ENCODE assay signal across 8 cellular contexts in genomic region chr1:9874959-9875635, GRCh38. TPM values are rescaled to one million over a fixed set of nuclear protein-coding genes. Genes with fewer than 3 reads are reported as not detected.
DNase-seq lines count a peak whose midpoint lies in the region; TF ChIP-seq lines count a peak whose summit lies in the region.

No MANE protein-coding gene starts in this region.

- H3K9me3 Mint-ChIP-seq in HFFc6, result no peaks in the 10 kb centered on the region

- WGBS in lower leg skin, 2 donors, result 24 to 33% methylated on average over 25 of the region's 25 CpGs

- H3K27me3 ChIP-seq in duodenal mucosa (ENCODE audit: control insufficient read depth in 1 of 2, insufficient read depth in 2 of 2, low read length in 2 of 2), result no peaks in the 10 kb centered on the region

- intact Hi-C loops in lower leg skin (cut with DNase I; ENCODE audit: low total_unique reads), result no loop called here

- peaks cover 14% of the 10 kb centered on the region for H3K4me1 Mint-ChIP-seq in HFFc6 (ENCODE audit: low read depth)

- H3K4me3 ChIP-seq in duodenal mucosa (ENCODE audit: low read depth in 1 of 2, low read length in 2 of 2) (peak overlapping the region; percentile 8 to 51), lower leg skin (ENCODE audit: low read depth, poor library complexity, severe bottlenecking) (no peak overlapping the region)

- peak overlapping the region; percentile 39; the same call in 1 of the 2 replicates for H3K27ac Mint-ChIP-seq in HFFc6

- no peak overlapping the region for H3K27ac ChIP-seq in duodenal mucosa (ENCODE audit: low read depth, low read length)

- no peaks in the 10 kb centered on the region for H3K9me3 ChIP-seq in duodenal mucosa (ENCODE audit: control insufficient read depth in 1 of 2, low read length in 2 of 2)

- TF ChIP-seq CTCF in HFFc6 (IDR thresholded peaks at IDR 0.05), result peak; percentile 99
- peak in 1 of 3 donors; percentile 78 for TF ChIP-seq CTCF in lower leg skin (IDR thresholded peaks at IDR 0.05)

- H3K9ac ChIP-seq in duodenal mucosa (ENCODE audit: low read depth in 1 of 2, low read length in 2 of 2), result peak overlapping the region; percentile 52 to 59

- H3K36me3 ChIP-seq in duodenal mucosa (ENCODE audit: control insufficient read depth in 1 of 2, insufficient read depth in 2 of 2, low read length in 2 of 2), result peaks cover 0 to 7% of the 10 kb centered on the region in 2 donors

- no peak for TF ChIP-seq POLR2A in lower leg skin (IDR thresholded peaks at IDR 0.05)

- H3K4me1 ChIP-seq in duodenal mucosa (ENCODE audit: control insufficient read depth in 1 of 2, insufficient read depth in 2 of 2, low read length in 2 of 2), result peaks cover 40 to 45% of the 10 kb centered on the region in 2 donors

- H3K36me3 Mint-ChIP-seq in HFFc6 (ENCODE audit: low read depth), result no peaks in the 10 kb centered on the region

- DNase-seq in COLO668 (lab: John Stamatoyannopoulos, UW; ENCODE audit: unreplicated experiment), result peak; percentile 83
- peak; percentile 41 for DNase-seq in HFFc6
- DNase-seq in NCI-H510A treated with DMSO at 0.1 percent for 48 hours (lab: John Stamatoyannopoulos, UW), result peak; percentile 98
- peak; percentile 65 to 66 for DNase-seq in activated CD4-positive, alpha-beta T cell treated with anti-CD3 and anti-CD28 coated beads, Interleukin-2, amount 50 U/mL, for 4 hours
- peak; percentile 55 to 92 for DNase-seq in lower leg skin (ENCODE audit: low spot score in 2 of 2)
- peak; percentile 44 to 52 (median 48) for DNase-seq in stimulated activated CD4-positive, alpha-beta T cell treated with anti-CD3 and anti-CD28 coated beads, TNF-alpha, amount 100 ng/mL, for 4 hours (ENCODE audit: low read depth in 3 of 3)
- DNase-seq in cortex of kidney (lab: John Stamatoyannopoulos, UW), result no peak

- peaks cover 1% of the 10 kb centered on the region; the same call in 1 of the 2 replicates for H3K27me3 Mint-ChIP-seq in HFFc6 (ENCODE audit: insufficient read depth)

- peak overlapping the region; percentile 35; the same call in 1 of the 2 replicates for H3K4me3 Mint-ChIP-seq in HFFc6

RNA-seq across cellular contexts. Expression of gene CTNNBIP1, which starts 35.0 kb away (rescaled TPM):
- total RNA-seq in HFFc6 (2021; fragmentation: NEBNext Ultra II Directional; extraction: Animal tissue kit (Norgen Biotek cat#: 25700)), result 10 to 100 TPM; 19.7 to 25.5 (median 21.4) TPM
- 100 to 1,000 TPM; 478 to 742 (median 566) TPM for total RNA-seq in lower leg skin

RNA-seq across cellular contexts. Expression of gene CLSTN1, which starts 51.3 kb away (rescaled TPM):
- total RNA-seq in HFFc6 (2021; fragmentation: NEBNext Ultra II Directional; extraction: Animal tissue kit (Norgen Biotek cat#: 25700)), result 100 to 1,000 TPM; 128 to 151 (median 137) TPM
- 100 to 1,000 TPM; 116 to 174 (median 150) TPM for total RNA-seq in lower leg skin

Comparison
In these comparisons a context has a peak if more than half of its experiments do, and no peak if none do; other contexts are left out.
1. RNA of gene CTNNBIP1, which starts 35.0 kb away (total RNA-seq): 478 to 742 TPM in lower leg skin; 19.7 to 25.5 TPM in HFFc6; every median in the first group is over 10 times any median in the second.